ENCODE assay signal across 1 cellular context in genomic region chr20:58624687-58625086, GRCh38.
TF ChIP-seq lines count a peak whose summit lies in the region.

No MANE protein-coding gene starts in this region.

TF ChIP-seq in HCT116, 20 proteins besides CTCF, POLR2A, EP300 and RAD21:
- TF ChIP-seq SIN3A (IDR thresholded peaks at IDR 0.05; ENCODE audit: low read depth) = no peak
- TF ChIP-seq ZBTB33 (IDR thresholded peaks at IDR 0.05; ENCODE audit: extremely low read depth, insufficient replicate concordance, low read length) = no peak
- no peak for TF ChIP-seq CBX3 (IDR thresholded peaks at IDR 0.05; ENCODE audit: low read depth)
- no peak for TF ChIP-seq ZNF274 (IDR thresholded peaks at IDR 0.05; ENCODE audit: low read depth, low read length)
- TF ChIP-seq POLR2AphosphoS5 (IDR thresholded peaks at IDR 0.05; ENCODE audit: low read depth, low read length) = no peak
- no peak for TF ChIP-seq ATF3 (IDR thresholded peaks at IDR 0.05)
- no peak for TF ChIP-seq MAX (IDR thresholded peaks at IDR 0.05)
- no peak for TF ChIP-seq FOSL1 (IDR thresholded peaks at IDR 0.05; ENCODE audit: low read depth)
- TF ChIP-seq ELF1 (IDR thresholded peaks at IDR 0.05; ENCODE audit: borderline replicate concordance, low read depth) = no peak
- TF ChIP-seq REST (IDR thresholded peaks at IDR 0.05; ENCODE audit: low read depth) = no peak
- TF ChIP-seq YY1 (IDR thresholded peaks at IDR 0.05; ENCODE audit: extremely low read depth, insufficient replicate concordance, low read depth, low read length) = no peak
- TF ChIP-seq SRF (IDR thresholded peaks at IDR 0.05; ENCODE audit: low read depth) = no peak
